ENCODE assay signal across 10 cellular contexts in genomic region chr1:41021526-41022308, GRCh38. TPM values are rescaled to one million over a fixed set of nuclear protein-coding genes. Genes with fewer than 3 reads are reported as not detected.
DNase-seq lines count a peak whose midpoint lies in the region; ATAC-seq and TF ChIP-seq lines count a peak whose summit lies in the region.
"Had no signal": no experiment of that assay in that cellular context is flagged by ENCODE, and none has a peak within 500 bp of the region (broad histone marks: within the 10 kb centered on the region; RNA-seq: fewer than 3 reads in every experiment).

Gene SLFNL1, minus strand, starts transcription at chr1:41021725. Its CDS starts 1,065 bp downstream, at chr1:41020660.

- TF ChIP-seq CTCF in heart left ventricle (IDR thresholded peaks at IDR 0.05), result peak in 1 of 12 donors; percentile 19
- TF ChIP-seq CTCF in upper lobe of left lung (IDR thresholded peaks at IDR 0.05), result no peak

- peaks cover 0 to 17% (median 12%) of the 10 kb centered on the region in 12 donors for H3K4me1 ChIP-seq in heart left ventricle
- H3K4me1 ChIP-seq in upper lobe of left lung, result peaks cover 0 to 27% (median 17%) of the 10 kb centered on the region in 4 donors

- no peaks in the 10 kb centered on the region for H3K9me3 Mint-ChIP-seq in activated naive CD4-positive, alpha-beta T cell treated with anti-CD3 and anti-CD28 coated beads, Interleukin-2, amount 50 U/mL, for 72 hours
- H3K9me3 Mint-ChIP-seq: dendritic cell treated with granulocyte-macrophage colony-stimulating factor and Interleukin-4, amounts not matched to agents 40 ng/mL and 50 ng/mL, for 4 days had no signal

- no peak for TF ChIP-seq POLR2A in heart left ventricle (IDR thresholded peaks at IDR 0.05)
- TF ChIP-seq POLR2A in upper lobe of left lung (IDR thresholded peaks at IDR 0.05), result no peak

- H3K9me3 ChIP-seq in heart left ventricle (no peaks in the 10 kb centered on the region), upper lobe of left lung (no peaks in the 10 kb centered on the region)

- TF ChIP-seq EP300 in upper lobe of left lung (IDR thresholded peaks at IDR 0.05), result no peak

- DNase-seq in activated naive CD4-positive, alpha-beta T cell treated with anti-CD3 and anti-CD28 coated beads, Interleukin-2, amount 50 U/mL, for 72 hours (ENCODE audit: low spot score in 2 of 2), result no peak
- no peak for DNase-seq in activated naive CD4-positive, alpha-beta T cell treated with anti-CD3 and anti-CD28 coated beads, Interleukin-2, amount 50 U/mL, for 16 hours
- DNase-seq in SK-N-DZ (ENCODE audit: low spot score) (peak; percentile 38), heart left ventricle (peak in 4 of 5 donors; percentile 44 to 59 (median 52)), upper lobe of left lung (no peak), NCI-H2196 (lab: John Stamatoyannopoulos, UW; ENCODE audit: unreplicated experiment) (no peak), NOMO-1 (lab: John Stamatoyannopoulos, UW; ENCODE audit: unreplicated experiment in 2 of 2) (no peak)
- DNase-seq: activated CD4-positive, alpha-beta T cell treated with anti-CD3 and anti-CD28 coated beads, Interleukin-2, amount 50 U/mL, for 4 hours had no signal

- 41 to 61% (median 53%) methylated on average over 11 to 12 of the region's 12 CpGs for WGBS in heart left ventricle, 4 donors
- 53 to 54% methylated on average over 12 of the region's 12 CpGs for WGBS in upper lobe of left lung, 2 donors

- H3K27ac ChIP-seq in heart left ventricle, result peak within 1 kb of the TSS in 8 of 12 donors; percentile 16 to 56 (median 43)
- H3K27ac ChIP-seq in upper lobe of left lung, result peak within 1 kb of the TSS; percentile 8 to 82 (median 48)

- peak within 1 kb of the TSS; percentile 77 to 94 for H3K27ac Mint-ChIP-seq in activated naive CD4-positive, alpha-beta T cell treated with anti-CD3 and anti-CD28 coated beads, Interleukin-2, amount 50 U/mL, for 72 hours
- H3K27ac Mint-ChIP-seq: dendritic cell treated with granulocyte-macrophage colony-stimulating factor and Interleukin-4, amounts not matched to agents 40 ng/mL and 50 ng/mL, for 4 days had no signal

- peaks cover 0 to 26% (median 12%) of the 10 kb centered on the region in 9 donors for H3K36me3 ChIP-seq in heart left ventricle
- H3K36me3 ChIP-seq in upper lobe of left lung, result peaks cover 0 to 25% (median 15%) of the 10 kb centered on the region in 4 donors

- H3K4me3 ChIP-seq in heart left ventricle (no peak within 1 kb of the TSS), upper lobe of left lung (peak within 1 kb of the TSS in 1 of 4 donors; percentile 5)

- intact Hi-C loops in heart left ventricle (cut with DNase I), result loop anchor here in 1 of 10 donors (10.0 kb wide), 1 partner anchor 223 kb away; the partner anchor contains the start of gene SCMH1

- H3K36me3 Mint-ChIP-seq in activated naive CD4-positive, alpha-beta T cell treated with anti-CD3 and anti-CD28 coated beads, Interleukin-2, amount 50 U/mL, for 72 hours, result peaks cover 0 to 4% of the 10 kb centered on the region in 2 donors

- H3K27me3 ChIP-seq in heart left ventricle (no peaks in the 10 kb centered on the region), upper lobe of left lung (no peaks in the 10 kb centered on the region)

- no peak for ATAC-seq in activated naive CD4-positive, alpha-beta T cell treated with anti-CD3 and anti-CD28 coated beads, Interleukin-2, amount 50 U/mL, for 72 hours
- ATAC-seq in heart left ventricle, result peak; percentile 9 to 77 (median 42)
- no peak for ATAC-seq in upper lobe of left lung (ENCODE audit: low FRiP score in 2 of 2)
- ATAC-seq in HG03097 (IDR thresholded peaks at IDR 0.05; ENCODE audit: low FRiP score, unreplicated experiment), result no peak

RNA-seq across cellular contexts. Expression of gene SLFNL1, which starts in this region (rescaled TPM):
- under 1 TPM; 0.11 to 0.39 TPM for total RNA-seq in activated naive CD4-positive, alpha-beta T cell treated with anti-CD3 and anti-CD28 coated beads, Interleukin-2, amount 50 U/mL, for 72 hours
- 0.05 TPM in 1 of 2 replicates, not detected in the other for polyA plus RNA-seq in SK-N-DZ (2014; cell fraction: cytosol; rRNA removed)
- 0.20 and 1.4 TPM in 2 replicates for polyA plus RNA-seq in SK-N-DZ (2014; cell fraction: nucleus; rRNA removed)
- total RNA-seq in heart left ventricle, result under 1 TPM in 7 of 9 donors, not detected in 2; 0.08 to 0.25 (median 0.12) TPM
- under 1 TPM; 0.11 to 0.12 TPM for polyA plus RNA-seq in heart left ventricle
- total RNA-seq in upper lobe of left lung, result 1 to 10 TPM; 2.2 to 7.8 (median 5.3) TPM

Comparison
In these comparisons a context has a peak if more than half of its experiments do, and no peak if none do; other contexts are left out.
1. Peak in DNase-seq, ATAC-seq and H3K27ac ChIP-seq in heart left ventricle; RNA of the gene not detected or under 1 TPM.